In genomic region chr5:76372320-76373054, GRCh38 we compare ENCODE assay signal across 1 cellular context.
A peak's percentile ranks its signal among the peaks of the same experiment; 100 is the strongest.
TF ChIP-seq lines count a peak whose summit lies in the region.

No MANE protein-coding gene starts in this region.

TF ChIP-seq in K562, 482 proteins besides CTCF, POLR2A, EP300 and RAD21 (continued from another document and continues in another):
- TF ChIP-seq RNF219 (CRISPR knock-in tag; IDR thresholded peaks at IDR 0.05) (no peak), DPF2 (IDR thresholded peaks at IDR 0.05) (peak; percentile 99), FOS (IDR thresholded peaks at IDR 0.05; ENCODE audit: extremely low read depth, insufficient read length) (peak; percentile 80), RBM25 (IDR thresholded peaks at IDR 0.05; ENCODE audit: low read depth, low read length, severe bottlenecking) (no peak), ZNF224 (CRISPR knock-in tag; IDR thresholded peaks at IDR 0.05) (no peak), DDX20 (tag; IDR thresholded peaks at IDR 0.05; ENCODE audit: low read depth) (no peak), ZNF780A (CRISPR knock-in tag; IDR thresholded peaks at IDR 0.05) (no peak), RBFOX2 (IDR thresholded peaks at IDR 0.05; ENCODE audit: low read depth, low read length) (no peak), LEF1 (IDR thresholded peaks at IDR 0.05) (peak; percentile 89), ZC3H8 (IDR thresholded peaks at IDR 0.05) (no peak), TOE1 (IDR thresholded peaks at IDR 0.05; ENCODE audit: borderline replicate concordance) (peak; percentile 69; the same call in 1 of the 2 replicates), TOE1 (CRISPR knock-in tag; IDR thresholded peaks at IDR 0.05; ENCODE audit: borderline replicate concordance, low read depth) (no peak), MTA1 (IDR thresholded peaks at IDR 0.05; ENCODE audit: borderline replicate concordance) (peak; percentile 85), FOXM1 (IDR thresholded peaks at IDR 0.05; ENCODE audit: low read depth) (no peak; the same call in 1 of the 2 replicates), FOXM1 (CRISPR knock-in tag; IDR thresholded peaks at IDR 0.05; ENCODE audit: low read depth) (no peak), ARID1B (IDR thresholded peaks at IDR 0.05) (peak; percentile 97), CLOCK (CRISPR knock-in tag; IDR thresholded peaks at IDR 0.05; ENCODE audit: borderline replicate concordance) (no peak), ZNF518B (CRISPR knock-in tag; IDR thresholded peaks at IDR 0.05) (no peak), TBP (optimal IDR thresholded peaks at IDR 0.05; ENCODE audit: low read depth, low read length) (peak; percentile 41), ARHGAP35 (IDR thresholded peaks at IDR 0.05; ENCODE audit: partially characterized antibody) (no peak), HNRNPL (IDR thresholded peaks at IDR 0.05; ENCODE audit: low read depth, low read length) (no peak), NR0B1 (IDR thresholded peaks at IDR 0.05; ENCODE audit: partially characterized antibody) (no peak), ZBTB8A (IDR thresholded peaks at IDR 0.05; ENCODE audit: partially characterized antibody) (no peak), TAF1 (IDR thresholded peaks at IDR 0.05; ENCODE audit: control insufficient read depth, extremely low read depth, insufficient read depth, low read length, severe bottlenecking) (no peak), KLF10 (CRISPR knock-in tag; IDR thresholded peaks at IDR 0.05) (no peak), KLF16 (IDR thresholded peaks at IDR 0.05) (peak; percentile 61; the same call in 1 of the 2 replicates), OTX1 (CRISPR knock-in tag; IDR thresholded peaks at IDR 0.05) (peak; percentile 40; the same call in 1 of the 2 replicates), FOSL1 (tag; conservative IDR thresholded peaks at IDR 0.05) (peak; percentile 99), TFAM (CRISPR knock-in tag; conservative IDR thresholded peaks at IDR 0.05) (no peak), ZNF449 (CRISPR knock-in tag; IDR thresholded peaks at IDR 0.05) (no peak), DNMT1 (IDR thresholded peaks at IDR 0.05) (0 out of 2 replicates have a peak, but pooled peaks have one; percentile 11), CBX3 (IDR thresholded peaks at IDR 0.05; ENCODE audit: borderline replicate concordance in 1 of 2, low read length in 2 of 2) (peak in 1 of 2 experiments; percentile 65; a peak in 1 of 3 replicates), MYBL2 (IDR thresholded peaks at IDR 0.05; ENCODE audit: low read depth) (no peak), MYBL2 (CRISPR knock-in tag; IDR thresholded peaks at IDR 0.05; ENCODE audit: borderline replicate concordance) (no peak), ATF7 (IDR thresholded peaks at IDR 0.05) (peak; percentile 83; the same call in 1 of the 2 replicates), STAT5B (CRISPR knock-in tag; IDR thresholded peaks at IDR 0.05) (no peak), SAP30 (IDR thresholded peaks at IDR 0.05; ENCODE audit: borderline replicate concordance, insufficient read depth, low read depth, low read length, poor library complexity, severe bottlenecking) (no peak), ID3 (CRISPR knock-in tag; IDR thresholded peaks at IDR 0.05) (no peak), ID3 (tag; IDR thresholded peaks at IDR 0.05) (0 out of 2 replicates have a peak, but pooled peaks have one; percentile 36), ASH1L (IDR thresholded peaks at IDR 0.05; ENCODE audit: borderline replicate concordance, low read depth, partially characterized antibody) (no peak), RNF2 (IDR thresholded peaks at IDR 0.05) (no peak; the same call in 1 of the 2 replicates), ZBTB49 (CRISPR knock-in tag; IDR thresholded peaks at IDR 0.05; ENCODE audit: borderline replicate concordance) (no peak), HNRNPH1 (optimal IDR thresholded peaks at IDR 0.05; ENCODE audit: low read depth, low read length) (no peak), MCM2 (IDR thresholded peaks at IDR 0.05; ENCODE audit: low read depth) (no peak), ZNF79 (CRISPR knock-in tag; IDR thresholded peaks at IDR 0.05; ENCODE audit: low read depth) (no peak), ESRRB (CRISPR knock-in tag; IDR thresholded peaks at IDR 0.05; ENCODE audit: borderline replicate concordance) (no peak), MNT (conservative IDR thresholded peaks at IDR 0.05) (peak; percentile 65 to 68), GTF2B (IDR thresholded peaks at IDR 0.05; ENCODE audit: extremely low read depth, insufficient read length) (no peak), ATF6 (CRISPR knock-in tag; IDR thresholded peaks at IDR 0.05) (no peak), ZFX (CRISPR knock-in tag; IDR thresholded peaks at IDR 0.05) (peak; percentile 44; the same call in 1 of the 2 replicates)
